Comparison of ENCODE assay signal across 12 cellular contexts in genomic region chr15:58083526-58083925, GRCh38. TPM values are rescaled to one million over a fixed set of nuclear protein-coding genes. Genes with fewer than 3 reads are reported as not detected.
"Had no signal": no experiment of that assay in that cellular context is flagged by ENCODE, and none has a peak within 500 bp of the region (broad histone marks: within the 10 kb centered on the region; RNA-seq: fewer than 3 reads in every experiment).

No MANE protein-coding gene starts in this region.

- ATAC-seq: GM23338, HCT116 had no signal

- H2AFZ ChIP-seq: GM23248, GM23338 had no signal

- H3K9ac ChIP-seq: GM23248 had no signal

- H3K4me3 ChIP-seq: GM23248, GM23338, HAP-1 had no signal

- H3K4me2 ChIP-seq: GM23338 had no signal

- H3K9me3 Mint-ChIP-seq: GM23338, H9, HFFc6 had no signal

- H3K27ac ChIP-seq: GM23248 had no signal

- H3K4me3 Mint-ChIP-seq: GM23338, H9, HFFc6 had no signal

- H3K36me3 ChIP-seq: HAP-1 had no signal

- H3K27ac Mint-ChIP-seq: GM23338, H9, HFFc6 had no signal

- H3K9me3 ChIP-seq: HAP-1 had no signal

- FAIRE-seq: H1, H54 had no signal

- DNase-seq: GM23248, GOT3, H7, H9, HCEC 1CT, HFFc6 had no signal

RNA-seq across cellular contexts. Expression of gene ALDH1A2, which starts 18.0 kb away (rescaled TPM):
- total RNA-seq: H4, HFFc6 had no signal
- polyA plus RNA-seq: GM23338 had no signal

RNA-seq across cellular contexts. Expression of gene AQP9, which starts 54.7 kb away (rescaled TPM):
- total RNA-seq: GM23248, GM23338, H1, H4, H7, H9, HFFc6 had no signal
- polyA plus RNA-seq: GM23248, GM23338, H1 had no signal
